ENCODE assay signal across 7 cellular contexts in genomic region chrX:123563167-123563566, GRCh38.
"Had no signal": no experiment of that assay in that cellular context is flagged by ENCODE, and none has a peak within 500 bp of the region (broad histone marks: within the 10 kb centered on the region; RNA-seq: fewer than 3 reads in every experiment).

No MANE protein-coding gene starts in this region.

- H3K4me1 Mint-ChIP-seq: IgD-negative memory B cell had no signal

- ATAC-seq: HepG2 had no signal

- H3K27ac ChIP-seq: HL-60 had no signal

- DNase-seq: IMR-90, KBM-7, KG1 had no signal

- H3K27me3 Mint-ChIP-seq: IgD-negative memory B cell had no signal

- H3K27ac Mint-ChIP-seq: IgD-negative memory B cell had no signal

- FAIRE-seq: HepG2, HTR-8/SVneo had no signal
